ENCODE assay signal across 13 cellular contexts in genomic region chr20:13610205-13610604, GRCh38. TPM values are rescaled to one million over a fixed set of nuclear protein-coding genes. Genes with fewer than 3 reads are reported as not detected.
DNase-seq lines count a peak whose midpoint lies in the region; ATAC-seq and TF ChIP-seq lines count a peak whose summit lies in the region.
"Had no signal": no experiment of that assay in that cellular context is flagged by ENCODE, and none has a peak within 500 bp of the region (broad histone marks: within the 10 kb centered on the region; RNA-seq: fewer than 3 reads in every experiment).

No MANE protein-coding gene starts in this region.

- TF ChIP-seq EP300 in gastroesophageal sphincter (IDR thresholded peaks at IDR 0.05): no peak

- H3K27ac ChIP-seq in mammary epithelial cell (ENCODE audit: insufficient read depth, low read depth, low read length) (no peak overlapping the region), gastroesophageal sphincter (no peak overlapping the region)

- no peaks in the 10 kb centered on the region for H3K9me3 Mint-ChIP-seq in MCF 10A (ENCODE audit: unreplicated experiment)
- H3K9me3 Mint-ChIP-seq in stimulated activated naive B cell treated with anti-CD40 and anti-IgM and Interleukin-4, amounts not matched to agents 10 μg/mL and 1 μg/mL and 100 μg/mL, for 72 hours: no peaks in the 10 kb centered on the region
- H3K9me3 Mint-ChIP-seq: activated T-cell treated with anti-CD3 and anti-CD28 coated beads, Interleukin-2, amount 50 U/mL, for 72 hours; CD4-positive, CD25-positive, alpha-beta regulatory T cell; central memory CD8-positive, alpha-beta T cell; T-helper 1 cell treated with Interleukin-12 subunit alpha and Interleukin-12 subunit beta and Interleukin-4 antibody, amounts not matched to agents 30 μg/mL and 1 μg/mL, for 36 hours had no signal

- H3K79me2 ChIP-seq in mammary epithelial cell (ENCODE audit: insufficient read depth, low read length): peaks cover 12% of the 10 kb centered on the region

- no peak for TF ChIP-seq POLR2A in gastroesophageal sphincter (IDR thresholded peaks at IDR 0.05)

- no peak overlapping the region for H3K4me2 ChIP-seq in mammary epithelial cell (ENCODE audit: insufficient read depth, low read depth, low read length)

- H3K4me1 ChIP-seq in mammary epithelial cell (ENCODE audit: insufficient read depth, low read length) (no peaks in the 10 kb centered on the region), gastroesophageal sphincter (peaks cover 0 to 24% (median 6%) of the 10 kb centered on the region in 3 donors)

- WGBS in mammary epithelial cell (ENCODE audit: low coverage, missing lambda C conversion rate): 95% methylated on average over 2 of the region's 2 CpGs
- 80 to 88% methylated on average over 2 of the region's 2 CpGs for WGBS in gastroesophageal sphincter (ENCODE audit: low coverage in 1 of 2), 2 donors

- no peak overlapping the region for H3K27ac Mint-ChIP-seq in MCF 10A (ENCODE audit: low read depth, unreplicated experiment)
- H3K27ac Mint-ChIP-seq in stimulated activated naive B cell treated with anti-CD40 and anti-IgM and Interleukin-4, amounts not matched to agents 10 μg/mL and 1 μg/mL and 100 μg/mL, for 72 hours: no peak overlapping the region
- H3K27ac Mint-ChIP-seq: activated T-cell treated with anti-CD3 and anti-CD28 coated beads, Interleukin-2, amount 50 U/mL, for 72 hours; T-helper 1 cell treated with Interleukin-12 subunit alpha and Interleukin-12 subunit beta and Interleukin-4 antibody, amounts not matched to agents 30 μg/mL and 1 μg/mL, for 36 hours had no signal

- H3K36me3 Mint-ChIP-seq in MCF 10A (ENCODE audit: insufficient read depth, unreplicated experiment): peaks cover 32% of the 10 kb centered on the region
- peaks cover 9 to 23% of the 10 kb centered on the region in 2 donors for H3K36me3 Mint-ChIP-seq in stimulated activated naive B cell treated with anti-CD40 and anti-IgM and Interleukin-4, amounts not matched to agents 10 μg/mL and 1 μg/mL and 100 μg/mL, for 72 hours

- no peak overlapping the region for H3K4me3 Mint-ChIP-seq in MCF 10A (ENCODE audit: unreplicated experiment)
- no peak overlapping the region for H3K4me3 Mint-ChIP-seq in stimulated activated naive B cell treated with anti-CD40 and anti-IgM and Interleukin-4, amounts not matched to agents 10 μg/mL and 1 μg/mL and 100 μg/mL, for 72 hours
- H3K4me3 Mint-ChIP-seq: activated T-cell treated with anti-CD3 and anti-CD28 coated beads, Interleukin-2, amount 50 U/mL, for 72 hours; CD4-positive, CD25-positive, alpha-beta regulatory T cell; central memory CD8-positive, alpha-beta T cell; T-helper 1 cell treated with Interleukin-12 subunit alpha and Interleukin-12 subunit beta and Interleukin-4 antibody, amounts not matched to agents 30 μg/mL and 1 μg/mL, for 36 hours had no signal

- no peaks in the 10 kb centered on the region for H3K27me3 ChIP-seq in mammary epithelial cell (ENCODE audit: insufficient read depth, low read length)
- no peaks in the 10 kb centered on the region for H3K27me3 ChIP-seq in gastroesophageal sphincter

- no peak overlapping the region for H3K9ac ChIP-seq in mammary epithelial cell (ENCODE audit: insufficient read depth, low read length)

- POLR2A ChIA-PET in MCF 10A (lab: Yijun Ruan, JAX): interaction anchor here (0.8 to 1.1 kb wide), 2 partner anchors 9 to 13 kb away, joined by 4 to 5 read pairs; no protein-coding TSS in a partner anchor

- H3K36me3 ChIP-seq in mammary epithelial cell (ENCODE audit: insufficient read depth, low read length) (peaks cover 7% of the 10 kb centered on the region), gastroesophageal sphincter (no peaks in the 10 kb centered on the region)

- no peak overlapping the region for H2AFZ ChIP-seq in mammary epithelial cell (ENCODE audit: low read depth, low read length)

- H3K27me3 Mint-ChIP-seq in MCF 10A (ENCODE audit: insufficient read depth, unreplicated experiment): no peaks in the 10 kb centered on the region
- H3K27me3 Mint-ChIP-seq in stimulated activated naive B cell treated with anti-CD40 and anti-IgM and Interleukin-4, amounts not matched to agents 10 μg/mL and 1 μg/mL and 100 μg/mL, for 72 hours: no peaks in the 10 kb centered on the region
- H3K27me3 Mint-ChIP-seq: CD4-positive, CD25-positive, alpha-beta regulatory T cell; central memory CD8-positive, alpha-beta T cell had no signal

- intact Hi-C loops in MCF 10A (cut with micrococcal nuclease): no loop called here
- intact Hi-C loops in mammary epithelial cell (cut with micrococcal nuclease): no loop called here

- in situ Hi-C loops in mammary epithelial cell (cut with MboI; ENCODE audit: low sequenced_read_pairs in 2 of 2) (no loop called here), KBM-7 (cut with MboI; ENCODE audit: low pct_unique_long_range_greater_than_20kb, low sequenced_read_pairs) (no loop called here)

- H3K9me3 ChIP-seq in mammary epithelial cell (replicated peaks; ENCODE audit: insufficient read depth, low read length): no peaks in the 10 kb centered on the region
- no peaks in the 10 kb centered on the region for H3K9me3 ChIP-seq in gastroesophageal sphincter

- peaks cover 3% of the 10 kb centered on the region for H3K4me1 Mint-ChIP-seq in MCF 10A (ENCODE audit: insufficient read depth, unreplicated experiment)
- peaks cover 0 to 2% of the 10 kb centered on the region in 2 donors for H3K4me1 Mint-ChIP-seq in stimulated activated naive B cell treated with anti-CD40 and anti-IgM and Interleukin-4, amounts not matched to agents 10 μg/mL and 1 μg/mL and 100 μg/mL, for 72 hours
- H3K4me1 Mint-ChIP-seq: central memory CD8-positive, alpha-beta T cell had no signal

- TF ChIP-seq CTCF in MCF 10A (IDR thresholded peaks at IDR 0.05; ENCODE audit: unreplicated experiment) (no peak), mammary epithelial cell (conservative IDR thresholded peaks at IDR 0.05 in 1 of 2, IDR thresholded peaks at IDR 0.05 in 1 of 2; ENCODE audit: extremely low read depth in 1 of 2, insufficient read depth in 1 of 2, low read depth in 1 of 2, low read length in 2 of 2) (no peak), GM20000 (IDR thresholded peaks at IDR 0.05; ENCODE audit: extremely low read depth, missing control alignments) (no peak), gastroesophageal sphincter (IDR thresholded peaks at IDR 0.05) (peak in 1 of 4 experiments; percentile 21)

- dilution Hi-C loops in mammary epithelial cell (cut with HindIII; ENCODE audit: low sequenced_read_pairs): no loop called here

- BruUV-seq in MCF 10A (replicated peaks; lab: Mats Ljungman, UMichigan) (no TSS peak), mammary epithelial cell (replicated peaks; lab: Mats Ljungman, UMichigan) (no TSS peak)

- H3K4me3 ChIP-seq in mammary epithelial cell (replicated peaks in 1 of 3; ENCODE audit: insufficient read depth in 1 of 3, low read depth in 2 of 3, low read length in 3 of 3) (no peak overlapping the region), gastroesophageal sphincter (no peak overlapping the region)

- DNase-seq in MCF 10A (ENCODE audit: unreplicated experiment): peak; percentile 5
- no peak for DNase-seq in mammary epithelial cell
- DNase-seq in KBM-7: peak; percentile 28
- peak; percentile 9 for DNase-seq in cerebellar cortex (ENCODE audit: low spot score)
- no peak for DNase-seq in stimulated activated naive B cell treated with anti-CD40 and anti-IgM and Interleukin-4, amounts not matched to agents 10 μg/mL and 1 μg/mL and 100 μg/mL, for 72 hours
- no peak for DNase-seq in GM20000 (ENCODE audit: low spot score)
- DNase-seq: activated T-cell treated with anti-CD3 and anti-CD28 coated beads, Interleukin-2, amount 50 U/mL, for 72 hours; NCI-H446 had no signal

- ATAC-seq in stimulated activated naive B cell treated with anti-CD40 and anti-IgM and Interleukin-4, amounts not matched to agents 10 μg/mL and 1 μg/mL and 100 μg/mL, for 72 hours (replicated peaks): peak; percentile 63 to 68
- ATAC-seq in gastroesophageal sphincter (no peak), HG03520 (IDR thresholded peaks at IDR 0.05; ENCODE audit: unreplicated experiment) (no peak)
- ATAC-seq: activated T-cell treated with anti-CD3 and anti-CD28 coated beads, Interleukin-2, amount 50 U/mL, for 72 hours had no signal

- H4K20me1 ChIP-seq in mammary epithelial cell (ENCODE audit: insufficient read depth, low read length): no peaks in the 10 kb centered on the region

- CTCF ChIA-PET in MCF 10A (lab: Yijun Ruan, JAX): interaction anchor here (1.2 kb wide), 1 partner anchor 49 kb away, joined by 4 read pairs; no protein-coding TSS in a partner anchor
- CTCF ChIA-PET in mammary epithelial cell (lab: Charles Lee; ENCODE audit: low non-redundant PET): no interaction called here

RNA-seq across cellular contexts. Expression of gene TASP1, which starts 28.5 kb away (rescaled TPM):
- 18.7 and 19.0 TPM in 2 replicates for total RNA-seq in MCF 10A (2022)
- total RNA-seq in mammary epithelial cell: 10 to 100 TPM; 17.8 to 23.4 TPM
- polyA plus RNA-seq in mammary epithelial cell: 9.2 TPM
- 31.6 TPM for polyA minus RNA-seq in mammary epithelial cell
- 10 to 100 TPM; 15.2 to 21.3 (median 17.8) TPM for total RNA-seq in gastroesophageal sphincter

Comparison
In these comparisons a context has a peak if more than half of its experiments do, and no peak if none do; other contexts are left out.
1. DNase-seq: peak in MCF 10A (single experiment), KBM-7 (single experiment) and cerebellar cortex (single experiment); none in mammary epithelial cell (single experiment), stimulated activated naive B cell treated with anti-CD40 and anti-IgM and Interleukin-4, amounts not matched to agents 10 μg/mL and 1 μg/mL and 100 μg/mL, for 72 hours (single experiment) and GM20000 (single experiment).
2. ATAC-seq: peak in stimulated activated naive B cell treated with anti-CD40 and anti-IgM and Interleukin-4, amounts not matched to agents 10 μg/mL and 1 μg/mL and 100 μg/mL, for 72 hours (2 of 2); none in gastroesophageal sphincter (single experiment) and HG03520 (single experiment).